8 cellular contexts compared by ENCODE assay signal in genomic region chr1:151194894-151195594, GRCh38. TPM values are rescaled to one million over a fixed set of nuclear protein-coding genes. Genes with fewer than 3 reads are reported as not detected.
A peak's percentile ranks its signal among the peaks of the same experiment; 100 is the strongest.
DNase-seq lines count a peak whose midpoint lies in the region; ATAC-seq, FAIRE-seq and TF ChIP-seq lines count a peak whose summit lies in the region.
"Not testable (repeated sequence)": the region's sequence is repeated elsewhere in the genome, so short reads cannot be mapped to it uniquely, and the experiment has no call there.

No MANE protein-coding gene starts in this region.

- H3K4me3 ChIP-seq in adrenal gland: peak overlapping the region in 1 of 4 donors; percentile 7
- H3K4me3 ChIP-seq in esophagus (ENCODE audit: low read depth in 1 of 2, low read length in 2 of 2): peak overlapping the region; percentile 10 to 38
- not testable (repeated sequence) for H3K4me3 ChIP-seq in kidney epithelial cell (ENCODE audit: low read depth, low read length); pancreas
- H3K4me3 ChIP-seq in upper lobe of left lung: peak overlapping the region in 2 of 4 donors; percentile 14 to 25

- WGBS in adrenal gland, 4 donors: 55 to 62% (median 58%) methylated on average over 17 of the region's 17 CpGs
- 56 to 59% methylated on average over 17 of the region's 17 CpGs for WGBS in esophagus, 2 donors
- 64 to 76% methylated on average over 17 of the region's 17 CpGs for WGBS in pancreas, 2 donors
- WGBS in upper lobe of left lung, 2 donors: 71 to 72% methylated on average over 17 of the region's 17 CpGs

- H3K27ac ChIP-seq in adrenal gland (peak overlapping the region; percentile 74 to 88 (median 76)), esophagus (ENCODE audit: low read depth in 2 of 2, low read length in 1 of 2) (peak overlapping the region; percentile 82 to 94), upper lobe of left lung (peak overlapping the region; percentile 69 to 77 (median 76))
- not testable (repeated sequence) for H3K27ac ChIP-seq in pancreas

- not testable (repeated sequence) for H3K27me3 ChIP-seq in adrenal gland; esophagus (ENCODE audit: control insufficient read depth in 1 of 2, insufficient read depth in 2 of 2, low read length in 2 of 2); kidney epithelial cell (ENCODE audit: control insufficient read depth, insufficient read depth, low read length); pancreas; upper lobe of left lung

- not testable (repeated sequence) for FAIRE-seq in pancreas (lab: Jason Lieb, UNC)

- TF ChIP-seq POLR2A in adrenal gland (IDR thresholded peaks at IDR 0.05): peak in 1 of 2 donors; percentile 35
- not testable (repeated sequence) for TF ChIP-seq POLR2A in upper lobe of left lung (IDR thresholded peaks at IDR 0.05)

- not testable (repeated sequence) for H3K36me3 ChIP-seq in adrenal gland (replicated peaks in 1 of 2); esophagus (ENCODE audit: control insufficient read depth in 2 of 2, insufficient read depth in 2 of 2, low read length in 1 of 2); kidney epithelial cell (ENCODE audit: control insufficient read depth, insufficient read depth, low read length); pancreas; upper lobe of left lung

- H3K4me1 ChIP-seq in adrenal gland (replicated peaks in 1 of 2) (peaks cover 12 to 19% of the 10 kb centered on the region in 2 donors), upper lobe of left lung (peaks cover 12 to 37% (median 23%) of the 10 kb centered on the region in 4 donors)
- not testable (repeated sequence) for H3K4me1 ChIP-seq in esophagus (ENCODE audit: control insufficient read depth in 2 of 2, insufficient read depth in 2 of 2, low read length in 1 of 2); pancreas

- not testable (repeated sequence) for H3K9me3 ChIP-seq in adrenal gland (replicated peaks in 1 of 3); esophagus (ENCODE audit: control insufficient read depth in 2 of 2, insufficient read depth in 1 of 2, low read depth in 1 of 2, low read length in 1 of 2); pancreas; upper lobe of left lung

- intact Hi-C loops in adrenal gland (cut with DNase I): loop anchor here (5.0 kb wide), 1 partner anchor 57 kb away; the partner anchor contains the start of gene PSMD4 (in 2 of the 2)
- intact Hi-C loops in pancreas (cut with DNase I): loop anchor here in 2 of 3 donors (5.0 kb wide), 1 partner anchor 57 kb away; the partner anchor contains the start of gene PSMD4 (in 2 of the 2)

- not testable (repeated sequence) for ATAC-seq in pancreas
- ATAC-seq in upper lobe of left lung (ENCODE audit: low FRiP score in 2 of 2): peak; percentile 46 to 65

- peak; percentile 38 for DNase-seq in COLO829 (ENCODE audit: low spot score)
- peak; percentile 92 for DNase-seq in HT1080 (ENCODE audit: low read depth)
- DNase-seq in SHP77 (lab: John Stamatoyannopoulos, UW): peak; percentile 55 to 58
- peak; percentile 82 to 95 (median 93) for DNase-seq in adrenal gland
- peak; percentile 70 for DNase-seq in kidney epithelial cell (ENCODE audit: low read depth)
- peak in 5 of 6 donors; percentile 9 to 58 (median 52) for DNase-seq in pancreas
- peak in 1 of 2 donors; percentile 85 for DNase-seq in upper lobe of left lung

- not testable (repeated sequence) for TF ChIP-seq CTCF in adrenal gland (IDR thresholded peaks at IDR 0.05); kidney epithelial cell (IDR thresholded peaks at IDR 0.05; ENCODE audit: insufficient read depth, low read length, poor library complexity, severe bottlenecking); pancreas (IDR thresholded peaks at IDR 0.05); upper lobe of left lung (IDR thresholded peaks at IDR 0.05)

- peak in 2 of 4 donors; percentile 42 to 83 for TF ChIP-seq EP300 in upper lobe of left lung (IDR thresholded peaks at IDR 0.05)

RNA-seq across cellular contexts. Expression of gene PIP5K1A, which starts 3.3 kb away (rescaled TPM):
- 40.7 and 49.6 TPM in 2 replicates for total RNA-seq in HT1080 (2014; rRNA removed; shearing (Covaris generic))
- 64.3 and 68.0 TPM in 2 replicates for polyA plus RNA-seq in HT1080 (2015; cell fraction: cytosol; rRNA removed)
- polyA plus RNA-seq in HT1080 (2015; cell fraction: nucleus; rRNA removed): 106 and 115 TPM in 2 replicates
- total RNA-seq in adrenal gland: 10 to 100 TPM; 28.8 to 61.7 (median 47.0) TPM
- 10 to 100 TPM; 31.2 to 46.1 (median 43.7) TPM for polyA plus RNA-seq in adrenal gland
- polyA plus RNA-seq in esophagus: 10 to 100 TPM; 16.4 to 23.2 TPM
- 59.7 and 63.6 TPM in 2 replicates for total RNA-seq in kidney epithelial cell
- total RNA-seq in pancreas: 10 to 100 TPM; 10.1 to 22.6 (median 15.3) TPM
- 10 to 100 TPM; 16.6 to 20.8 TPM for polyA plus RNA-seq in pancreas
- total RNA-seq in upper lobe of left lung: 10 to 100 TPM; 37.2 to 94.3 (median 70.6) TPM

RNA-seq across cellular contexts. Expression of gene VPS72, which starts 5.0 kb away (rescaled TPM):
- 52.9 and 59.3 TPM in 2 replicates for total RNA-seq in HT1080 (2014; rRNA removed; shearing (Covaris generic))
- polyA plus RNA-seq in HT1080 (2015; cell fraction: cytosol; rRNA removed): 57.2 and 62.8 TPM in 2 replicates
- polyA plus RNA-seq in HT1080 (2015; cell fraction: nucleus; rRNA removed): 52.4 and 53.3 TPM in 2 replicates
- total RNA-seq in adrenal gland (10 to 100 TPM; 30.0 to 57.1 (median 38.5) TPM), kidney epithelial cell (79.1 and 83.4 TPM in 2 replicates), pancreas (10 to 100 TPM; 12.5 to 29.0 (median 23.7) TPM), upper lobe of left lung (10 to 100 TPM; 19.0 to 54.3 (median 25.5) TPM)
- polyA plus RNA-seq in adrenal gland (10 to 100 TPM; 33.1 to 54.4 (median 41.3) TPM), esophagus (10 to 100 TPM; 27.2 to 28.2 TPM), pancreas (10 to 100 TPM; 20.8 to 25.9 TPM)

RNA-seq across cellular contexts. Expression of gene TMOD4, which starts 19.3 kb away (rescaled TPM):
- total RNA-seq in HT1080 (2014; rRNA removed; shearing (Covaris generic)): 0.27 and 0.87 TPM in 2 replicates
- polyA plus RNA-seq in HT1080 (2015; cell fraction: cytosol; rRNA removed): 0.42 TPM in 1 of 2 replicates, not detected in the other
- polyA plus RNA-seq in HT1080 (2015; cell fraction: nucleus; rRNA removed): 1.7 TPM in 1 of 2 replicates, not detected in the other
- 1 to 10 TPM in 1 of 8 donors, under 1 TPM in 1, not detected in 6; 0.60 to 1.2 TPM for total RNA-seq in adrenal gland
- under 1 TPM in 2 of 3 donors, not detected in 1; 0.84 to 0.88 TPM for polyA plus RNA-seq in adrenal gland
- under 1 TPM; 0.14 to 0.22 TPM for polyA plus RNA-seq in esophagus
- not detected in 2 replicates for total RNA-seq in kidney epithelial cell
- total RNA-seq in pancreas: under 1 TPM in 4 of 6 donors, not detected in 2; 0.47 to 0.81 (median 0.56) TPM
- not detected for polyA plus RNA-seq in pancreas
- under 1 TPM in 2 of 6 donors, not detected in 4; 0.57 to 0.88 TPM for total RNA-seq in upper lobe of left lung

RNA-seq across cellular contexts. Expression of gene SCNM1, which starts 29.1 kb away (rescaled TPM):
- 60.9 and 69.6 TPM in 2 replicates for total RNA-seq in HT1080 (2014; rRNA removed; shearing (Covaris generic))
- polyA plus RNA-seq in HT1080 (2015; cell fraction: cytosol; rRNA removed): 19.5 and 23.3 TPM in 2 replicates
- polyA plus RNA-seq in HT1080 (2015; cell fraction: nucleus; rRNA removed): 32.2 and 37.3 TPM in 2 replicates
- total RNA-seq in adrenal gland: 10 to 100 TPM; 16.4 to 43.2 (median 32.9) TPM
- polyA plus RNA-seq in adrenal gland: 10 to 100 TPM; 47.2 to 89.0 (median 83.2) TPM
- polyA plus RNA-seq in esophagus: 10 to 100 TPM; 40.5 to 43.9 TPM
- 52.6 and 60.1 TPM in 2 replicates for total RNA-seq in kidney epithelial cell
- 10 to 100 TPM in 3 of 6 donors, 1 to 10 TPM in 3; 7.7 to 18.1 (median 9.9) TPM for total RNA-seq in pancreas
- 10 to 100 TPM; 28.9 to 33.7 TPM for polyA plus RNA-seq in pancreas
- total RNA-seq in upper lobe of left lung: 10 to 100 TPM in 5 of 6 donors, 1 to 10 TPM in 1; 8.9 to 50.3 (median 25.9) TPM

RNA-seq across cellular contexts. Expression of gene LYSMD1, which starts 29.3 kb away (rescaled TPM):
- 8.6 and 9.4 TPM in 2 replicates for total RNA-seq in HT1080 (2014; rRNA removed; shearing (Covaris generic))
- 2.9 and 3.7 TPM in 2 replicates for polyA plus RNA-seq in HT1080 (2015; cell fraction: cytosol; rRNA removed)
- 4.7 and 6.3 TPM in 2 replicates for polyA plus RNA-seq in HT1080 (2015; cell fraction: nucleus; rRNA removed)
- total RNA-seq in adrenal gland (10 to 100 TPM in 6 of 8 donors, 1 to 10 TPM in 2; 7.9 to 20.0 (median 13.8) TPM), kidney epithelial cell (8.1 and 9.7 TPM in 2 replicates), pancreas (1 to 10 TPM; 1.8 to 5.5 (median 3.4) TPM), upper lobe of left lung (10 to 100 TPM in 1 of 6 donors, 1 to 10 TPM in 5; 2.2 to 16.8 (median 6.2) TPM)
- polyA plus RNA-seq in adrenal gland (10 to 100 TPM in 1 of 3 donors, 1 to 10 TPM in 2; 4.4 to 12.8 (median 9.1) TPM), esophagus (1 to 10 TPM; 3.8 TPM), pancreas (1 to 10 TPM; 4.3 to 4.5 TPM)
